In the genomic region with DNA sequence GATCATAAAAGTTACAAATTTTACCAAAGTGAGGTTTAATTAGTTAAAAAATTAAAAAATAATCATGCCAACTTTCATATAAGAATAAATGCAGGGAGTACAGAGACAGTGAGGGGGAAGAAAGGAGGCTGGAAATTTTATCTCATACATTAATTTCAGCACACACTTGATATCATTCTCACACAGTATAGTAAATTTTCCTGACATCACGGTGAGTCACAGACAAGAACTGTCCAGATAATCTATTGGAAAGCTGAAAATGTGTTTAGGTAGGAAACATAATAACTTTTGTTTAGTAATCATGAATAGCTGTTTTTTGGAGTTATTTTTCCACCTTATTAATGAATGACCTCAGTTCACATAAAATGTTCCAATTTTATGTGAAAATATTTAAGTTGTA, we compare ENCODE assay signal across 27 cellular contexts.
DNase-seq lines count a peak whose midpoint lies in the region; ATAC-seq, FAIRE-seq and TF ChIP-seq lines count a peak whose summit lies in the region.
"Had no signal": no experiment of that assay in that cellular context is flagged by ENCODE, and none has a peak within 500 bp of the region (broad histone marks: within the 10 kb centered on the region; RNA-seq: fewer than 3 reads in every experiment).

No MANE protein-coding gene starts in this region.

- dilution Hi-C loops in IMR-90 (cut with HindIII; ENCODE audit: low sequenced_read_pairs, unreplicated experiment) = no loop called here

- H2AK9ac ChIP-seq in IMR-90 (replicated peaks; ENCODE audit: low read depth, low read length, poor library complexity) = no peak overlapping the region

- no peak for TF ChIP-seq CTCF in Calu3 (IDR thresholded peaks at IDR 0.05; ENCODE audit: unreplicated experiment)
- no peak for TF ChIP-seq CTCF in IMR-90 (conservative IDR thresholded peaks at IDR 0.05; ENCODE audit: low read depth, low read length)
- TF ChIP-seq CTCF in fibroblast of pulmonary artery (IDR thresholded peaks at IDR 0.05; ENCODE audit: low read length, missing control alignments) = no peak
- no peak for TF ChIP-seq CTCF in natural killer cell (IDR thresholded peaks at IDR 0.05)
- no peak for TF ChIP-seq CTCF in GM10248 (IDR thresholded peaks at IDR 0.05; ENCODE audit: control extremely low read depth, extremely low read depth, low read depth, missing control alignments)

- H3K9me3 Mint-ChIP-seq in Calu3 (ENCODE audit: low read depth, unreplicated experiment) (peaks cover 4% of the 10 kb centered on the region), natural killer cell (peaks cover 7 to 22% of the 10 kb centered on the region in 2 donors)
- H3K9me3 Mint-ChIP-seq: neural progenitor cell had no signal

- no peak overlapping the region for H3K56ac ChIP-seq in IMR-90 (ENCODE audit: extremely low read depth, insufficient read depth, low read length)

- H3K79me1 ChIP-seq in IMR-90 (ENCODE audit: low read depth in 1 of 2, low read length in 2 of 2) = no peaks in the 10 kb centered on the region

- no peaks in the 10 kb centered on the region for H3K9me1 ChIP-seq in IMR-90 (ENCODE audit: insufficient read depth, low read length)

- H2BK120ac ChIP-seq in IMR-90 (ENCODE audit: low read depth, low read length) = peak overlapping the region; percentile 90; the same call in 1 of the 2 replicates

- H3K4me3 ChIP-seq in IMR-90 (ENCODE audit: insufficient read depth, low read depth, low read length) = no peak overlapping the region
- H3K4me3 ChIP-seq in adipocyte (ENCODE audit: low read length) = no peak overlapping the region
- no peak overlapping the region for H3K4me3 ChIP-seq in fibroblast of pulmonary artery (replicated peaks; ENCODE audit: low read depth, low read length)
- H3K4me3 ChIP-seq: gastrocnemius medialis, hepatocyte, neural progenitor cell had no signal

- H3K27ac Mint-ChIP-seq in Calu3 (ENCODE audit: unreplicated experiment) (peak overlapping the region; percentile 30), natural killer cell (no peak overlapping the region)
- H3K27ac Mint-ChIP-seq: activated CD4-positive, alpha-beta T cell treated with anti-CD3 and anti-CD28 coated beads, Interleukin-2, amount 10 ng/mL, durations not matched to agents 7 days and 5 days; activated naive CD8-positive, alpha-beta T cell treated with anti-CD3 and anti-CD28 coated beads, Interleukin-2, amount 50 U/mL, for 24 hours; B cell; neural progenitor cell; type B pancreatic cell; WTC11 had no signal

- no peak overlapping the region for H4K5ac ChIP-seq in IMR-90 (ENCODE audit: low read depth, low read length)

- peak overlapping the region; percentile 33; the same call in 1 of the 2 replicates for H3K27ac ChIP-seq in IMR-90 (ENCODE audit: insufficient read depth, low read length)
- H3K27ac ChIP-seq: gastrocnemius medialis, neural progenitor cell had no signal

- no peak overlapping the region for H2BK5ac ChIP-seq in IMR-90 (ENCODE audit: low read depth, low read length, poor library complexity, severe bottlenecking)

- POLR2A ChIA-PET in IMR-90 (lab: Charles Lee; ENCODE audit: unreplicated experiment) (no interaction called here), GM10248 (lab: Yijun Ruan, JAX) (no interaction called here)

- H4K20me1 ChIP-seq in IMR-90 (ENCODE audit: insufficient read depth, low read length) = no peaks in the 10 kb centered on the region

- CTCF ChIA-PET in Calu3 (lab: Charles Lee) = no interaction called here
- CTCF ChIA-PET in IMR-90 (lab: Yijun Ruan, JAX) = interaction anchor here (1.2 kb wide), 1 partner anchor 10 kb away, joined by 3 read pairs; no protein-coding TSS in a partner anchor
- CTCF ChIA-PET in GM10248 (lab: Yijun Ruan, JAX) = interaction anchor here (0.9 kb wide), 1 partner anchor 15 kb away, joined by 3 read pairs; no protein-coding TSS in a partner anchor

- no peak overlapping the region for H3K4ac ChIP-seq in IMR-90 (ENCODE audit: low read depth, low read length)

- H2AK5ac ChIP-seq in IMR-90 (ENCODE audit: low read depth, low read length) = no peak overlapping the region

- H3K23ac ChIP-seq in IMR-90 (ENCODE audit: low read depth, low read length) = no peak overlapping the region

- in situ Hi-C loops in IMR-90 (cut with MboI; ENCODE audit: low sequenced_read_pairs) = no loop called here

- H4K91ac ChIP-seq in IMR-90 (ENCODE audit: insufficient read depth, low read depth, low read length) = no peak overlapping the region

- H3K27me3 ChIP-seq in IMR-90 (ENCODE audit: control insufficient read depth, insufficient read depth, low read length) (no peaks in the 10 kb centered on the region), adipocyte (replicated peaks; ENCODE audit: control insufficient read depth, insufficient read depth, low read length) (no peaks in the 10 kb centered on the region)
- H3K27me3 ChIP-seq: gastrocnemius medialis, hepatocyte, neural progenitor cell had no signal

- H3K4me3 Mint-ChIP-seq in Calu3 (ENCODE audit: low read depth, unreplicated experiment) (no peak overlapping the region), natural killer cell (no peak overlapping the region)
- H3K4me3 Mint-ChIP-seq: activated CD4-positive, alpha-beta T cell treated with anti-CD3 and anti-CD28 coated beads, Interleukin-2, amount 10 ng/mL, durations not matched to agents 7 days and 5 days; activated naive CD8-positive, alpha-beta T cell treated with anti-CD3 and anti-CD28 coated beads, Interleukin-2, amount 50 U/mL, for 24 hours; activated T-cell treated with anti-CD3 and anti-CD28 coated beads, Interleukin-2, amount 50 U/mL, for 4 hours; B cell; neural progenitor cell; type B pancreatic cell; WTC11 had no signal

- no peak overlapping the region for H2BK20ac ChIP-seq in IMR-90 (ENCODE audit: low read depth, low read length)

- ATAC-seq in IMR-90 (ENCODE audit: low read depth) (peak; percentile 56), natural killer cell (no peak)
- ATAC-seq: activated naive CD8-positive, alpha-beta T cell treated with anti-CD3 and anti-CD28 coated beads, Interleukin-2, amount 50 U/mL, for 24 hours; activated T-cell treated with anti-CD3 and anti-CD28 coated beads, Interleukin-2, amount 50 U/mL, for 4 hours; gastrocnemius medialis; left cardiac atrium; PC-3; right cardiac atrium; Right ventricle myocardium inferior; WTC11 had no signal

- FAIRE-seq in GM19239 (lab: Jason Lieb, UNC) = no peak
- FAIRE-seq: colon had no signal

- H3K18ac ChIP-seq in IMR-90 (ENCODE audit: low read depth, low read length) = no peak overlapping the region

- H3K9ac ChIP-seq in IMR-90 (ENCODE audit: low read depth, low read length) (peak overlapping the region; percentile 36; the same call in 1 of the 2 replicates), adipocyte (ENCODE audit: low read length) (no peak overlapping the region)
- H3K9ac ChIP-seq: neural progenitor cell had no signal

- peak overlapping the region in 1 of 2 experiments; percentile 75; a peak in 2 of 4 replicates for H4K8ac ChIP-seq in IMR-90 (ENCODE audit: low read depth in 2 of 2, low read length in 2 of 2)

- no peak for TF ChIP-seq POLR2A in IMR-90 (IDR thresholded peaks at IDR 0.05; ENCODE audit: low read depth, low read length)

- H3K27me3 Mint-ChIP-seq in Calu3 (ENCODE audit: unreplicated experiment) = no peaks in the 10 kb centered on the region
- H3K27me3 Mint-ChIP-seq in natural killer cell (ENCODE audit: low read depth in 2 of 2) = no peaks in the 10 kb centered on the region
- H3K27me3 Mint-ChIP-seq: activated CD4-positive, alpha-beta T cell treated with anti-CD3 and anti-CD28 coated beads, Interleukin-2, amount 10 ng/mL, durations not matched to agents 7 days and 5 days; activated naive CD8-positive, alpha-beta T cell treated with anti-CD3 and anti-CD28 coated beads, Interleukin-2, amount 50 U/mL, for 24 hours; B cell; type B pancreatic cell had no signal

- H2AFZ ChIP-seq in IMR-90 (replicated peaks; ENCODE audit: low read length, poor library complexity) = no peak overlapping the region
- H2AFZ ChIP-seq: hepatocyte, neural progenitor cell had no signal

- H3K4me1 Mint-ChIP-seq in Calu3 (ENCODE audit: low read depth, unreplicated experiment) = peaks cover 11% of the 10 kb centered on the region
- H3K4me1 Mint-ChIP-seq in natural killer cell = no peaks in the 10 kb centered on the region
- H3K4me1 Mint-ChIP-seq: activated CD4-positive, alpha-beta T cell treated with anti-CD3 and anti-CD28 coated beads, Interleukin-2, amount 10 ng/mL, durations not matched to agents 7 days and 5 days; activated naive CD8-positive, alpha-beta T cell treated with anti-CD3 and anti-CD28 coated beads, Interleukin-2, amount 50 U/mL, for 24 hours; B cell; neural progenitor cell had no signal

- no peaks in the 10 kb centered on the region for H3K36me3 Mint-ChIP-seq in Calu3 (ENCODE audit: insufficient read depth, unreplicated experiment)
- no peaks in the 10 kb centered on the region for H3K36me3 Mint-ChIP-seq in natural killer cell
- H3K36me3 Mint-ChIP-seq: neural progenitor cell, type B pancreatic cell had no signal

- no peak overlapping the region for H3K4me2 ChIP-seq in IMR-90 (ENCODE audit: low read depth, low read length)
- H3K4me2 ChIP-seq: neural progenitor cell had no signal

- no peak for TF ChIP-seq RAD21 in IMR-90 (IDR thresholded peaks at IDR 0.05; ENCODE audit: low read length)

- H3K36me3 ChIP-seq in IMR-90 (ENCODE audit: control insufficient read depth, insufficient read depth, low read length) = no peaks in the 10 kb centered on the region
- no peaks in the 10 kb centered on the region for H3K36me3 ChIP-seq in adipocyte (ENCODE audit: control insufficient read depth, insufficient read depth, low read length, severe bottlenecking)
- H3K36me3 ChIP-seq: gastrocnemius medialis, neural progenitor cell had no signal

- intact Hi-C loops in Calu3 (cut with micrococcal nuclease; ENCODE audit: unreplicated experiment) = loop anchor here (10.0 kb wide), 1 partner anchor 303 kb away; no protein-coding TSS in a partner anchor
- intact Hi-C loops in IMR-90 (cut with micrococcal nuclease) = no loop called here
- intact Hi-C loops in natural killer cell (cut with micrococcal nuclease) = no loop called here

- H3K9me3 ChIP-seq in IMR-90 (ENCODE audit: control insufficient read depth, insufficient read depth, low read length) = peaks cover 6% of the 10 kb centered on the region
- H3K9me3 ChIP-seq in adipocyte (ENCODE audit: control insufficient read depth, low read length) = no peaks in the 10 kb centered on the region
- H3K9me3 ChIP-seq: gastrocnemius medialis had no signal

- WGBS in IMR-90 (ENCODE audit: extremely low coverage in 2 of 2, insufficient read length in 1 of 2), 2 experiments = no CpG with 5 or more reads among the region's 1 CpG

- H3K4me1 ChIP-seq in IMR-90 (ENCODE audit: control insufficient read depth, insufficient read depth, low read length) (peaks cover 3% of the 10 kb centered on the region), adipocyte (ENCODE audit: control insufficient read depth, insufficient read depth, low read length) (peaks cover 3% of the 10 kb centered on the region)
- H3K4me1 ChIP-seq: gastrocnemius medialis, neural progenitor cell had no signal

- BruUV-seq in Calu3 (replicated peaks; lab: Mats Ljungman, UMichigan) (no TSS peak), IMR-90 (replicated peaks; lab: Mats Ljungman, UMichigan) (no TSS peak)

- DNase-seq in Calu3 (no peak), IMR-90 (peak; percentile 47), adipocyte (ENCODE audit: low read depth) (peak; percentile 39), fibroblast of pulmonary artery (ENCODE audit: low read depth) (peak; percentile 20), GM19239 (ENCODE audit: insufficient read length, low spot score) (no peak), natural killer cell (no peak), GM10248 (ENCODE audit: extremely low spot score) (no peak), GM03348 (ENCODE audit: low spot score) (no peak)
- DNase-seq: activated CD4-positive, alpha-beta T cell treated with anti-CD3 and anti-CD28 coated beads, Interleukin-2, amount 10 ng/mL, durations not matched to agents 7 days and 5 days; activated naive CD8-positive, alpha-beta T cell treated with anti-CD3 and anti-CD28 coated beads, Interleukin-2, amount 50 U/mL, for 24 hours; activated T-cell treated with anti-CD3 and anti-CD28 coated beads, Interleukin-2, amount 50 U/mL, for 4 hours; effector CD8-positive, alpha-beta T cell; gastrocnemius medialis; left cardiac atrium; NCI-H2029 treated with DMSO at 0.1 percent for 48 hours; NCI-H226; right cardiac atrium; stimulated activated CD4-positive, alpha-beta T cell treated with anti-CD3 and anti-CD28 coated beads, Interleukin-4, amount 100 ng/mL, for 1 hour; T1000 had no signal

- no peak overlapping the region for H3K14ac ChIP-seq in IMR-90 (replicated peaks; ENCODE audit: low read depth, low read length)

- no peak overlapping the region; the same call in 2 of the 3 replicates for H2BK15ac ChIP-seq in IMR-90 (ENCODE audit: low read depth, low read length)

Comparison
In these comparisons a context has a peak if more than half of its experiments do, and no peak if none do; other contexts are left out.
1. DNase-seq: peak in IMR-90 (single experiment), adipocyte (single experiment) and fibroblast of pulmonary artery (single experiment); none in Calu3 (single experiment), GM19239 (single experiment), natural killer cell (single experiment), GM10248 (single experiment) and GM03348 (single experiment).